ENCODE assay signal across 19 cellular contexts in genomic region chr11:69060806-69061712, GRCh38. TPM values are rescaled to one million over a fixed set of nuclear protein-coding genes. Genes with fewer than 3 reads are reported as not detected.
"Had no signal": no experiment of that assay in that cellular context is flagged by ENCODE, and none has a peak within 500 bp of the region (broad histone marks: within the 10 kb centered on the region; RNA-seq: fewer than 3 reads in every experiment).

No MANE protein-coding gene starts in this region.

- ATAC-seq: activated CD4-positive, alpha-beta T cell treated with anti-CD3 and anti-CD28 coated beads for 36 hours; body of pancreas; heart left ventricle; sciatic nerve had no signal

- H3K9me3 ChIP-seq: body of pancreas, heart left ventricle, spleen, tibial artery, vagina had no signal

- H3K36me3 Mint-ChIP-seq: activated naive CD8-positive, alpha-beta T cell; immature natural killer cell had no signal

- H3K4me3 ChIP-seq: body of pancreas, coronary artery, heart left ventricle, spleen, tibial artery, vagina had no signal

- H3K27ac Mint-ChIP-seq: activated CD4-positive, alpha-beta memory T cell treated with anti-CD3 and anti-CD28 coated beads, Interleukin-2, amount 10 ng/mL, durations not matched to agents 7 days and 5 days; activated CD4-positive, alpha-beta T cell treated with anti-CD3 and anti-CD28 coated beads for 36 hours; activated naive CD8-positive, alpha-beta T cell; activated T-cell treated with anti-CD3 and anti-CD28 coated beads, Interleukin-2, amount 50 U/mL, for 24 hours; nephron had no signal

- H3K27me3 Mint-ChIP-seq: activated CD4-positive, alpha-beta memory T cell treated with anti-CD3 and anti-CD28 coated beads, Interleukin-2, amount 10 ng/mL, durations not matched to agents 7 days and 5 days; activated CD4-positive, alpha-beta T cell treated with anti-CD3 and anti-CD28 coated beads for 36 hours; activated naive CD8-positive, alpha-beta T cell; activated T-cell treated with anti-CD3 and anti-CD28 coated beads, Interleukin-2, amount 50 U/mL, for 24 hours; central memory CD8-positive, alpha-beta T cell had no signal

- H3K4me1 ChIP-seq: body of pancreas had no signal

- H3K27ac ChIP-seq: body of pancreas, coronary artery, heart left ventricle, spleen, tibial artery, vagina had no signal

- DNase-seq: activated CD4-positive, alpha-beta memory T cell treated with anti-CD3 and anti-CD28 coated beads, Interleukin-2, amount 10 ng/mL, durations not matched to agents 7 days and 5 days; activated CD4-positive, alpha-beta T cell treated with anti-CD3 and anti-CD28 coated beads for 36 hours; activated effector memory CD4-positive, alpha-beta T cell treated with anti-CD3 and anti-CD28 coated beads, Interleukin-2, amount 50 U/mL, for 16 hours; activated T-cell treated with anti-CD3 and anti-CD28 coated beads, Interleukin-2, amount 50 U/mL, for 24 hours; amniotic stem cell; body of pancreas; effector CD4-positive, alpha-beta T cell; immature natural killer cell; spleen; T-helper 9 cell; tibial artery had no signal

- H3K9me3 Mint-ChIP-seq: activated CD4-positive, alpha-beta memory T cell treated with anti-CD3 and anti-CD28 coated beads, Interleukin-2, amount 10 ng/mL, durations not matched to agents 7 days and 5 days; activated T-cell treated with anti-CD3 and anti-CD28 coated beads, Interleukin-2, amount 50 U/mL, for 24 hours; central memory CD8-positive, alpha-beta T cell; immature natural killer cell; nephron had no signal

- H3K4me3 Mint-ChIP-seq: activated CD4-positive, alpha-beta memory T cell treated with anti-CD3 and anti-CD28 coated beads, Interleukin-2, amount 10 ng/mL, durations not matched to agents 7 days and 5 days; activated CD4-positive, alpha-beta T cell treated with anti-CD3 and anti-CD28 coated beads for 36 hours; activated naive CD8-positive, alpha-beta T cell; activated T-cell treated with anti-CD3 and anti-CD28 coated beads, Interleukin-2, amount 50 U/mL, for 24 hours; central memory CD8-positive, alpha-beta T cell; nephron had no signal

- H3K27me3 ChIP-seq: body of pancreas, heart left ventricle, spleen, tibial artery, vagina had no signal

RNA-seq across cellular contexts. Expression of gene MRGPRF, which starts 48.0 kb away (rescaled TPM):
- total RNA-seq: activated CD4-positive, alpha-beta memory T cell treated with anti-CD3 and anti-CD28 coated beads, Interleukin-2, amount 10 ng/mL, durations not matched to agents 7 days and 5 days; activated CD4-positive, alpha-beta T cell treated with anti-CD3 and anti-CD28 coated beads for 36 hours; pulmonary artery endothelial cell had no signal
